Comparison of ENCODE assay signal across 25 cellular contexts in the genomic region with DNA sequence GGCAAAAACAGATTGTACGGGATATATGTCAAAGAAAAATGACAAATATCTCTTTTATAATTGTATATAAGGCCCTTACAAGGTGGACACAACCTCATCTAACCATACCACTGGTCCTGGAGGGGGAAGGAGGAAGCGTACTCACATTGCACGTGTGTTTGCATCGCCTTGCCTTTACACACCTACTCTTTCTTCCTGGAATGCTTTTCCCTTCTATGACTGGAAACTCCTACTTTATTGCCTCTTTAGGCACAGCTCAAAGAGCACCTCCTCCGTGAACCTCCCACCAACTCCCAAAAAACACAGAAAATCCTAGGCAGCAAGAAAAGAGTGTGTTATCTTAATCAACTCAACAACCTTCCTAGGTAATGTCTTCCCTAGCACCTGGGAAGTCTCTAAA.
DNase-seq lines count a peak whose midpoint lies in the region; ATAC-seq and TF ChIP-seq lines count a peak whose summit lies in the region.
"Had no signal": no experiment of that assay in that cellular context is flagged by ENCODE, and none has a peak within 500 bp of the region (broad histone marks: within the 10 kb centered on the region; RNA-seq: fewer than 3 reads in every experiment).

No MANE protein-coding gene starts in this region.

- H3K9me3 ChIP-seq in H9 (ENCODE audit: control insufficient read depth, low read depth, low read length) = no peaks in the 10 kb centered on the region
- no peaks in the 10 kb centered on the region for H3K9me3 ChIP-seq in transverse colon
- H3K9me3 ChIP-seq: A549; BE2C; BLaER1 treated with 17β-estradiol and CSF1 and Interleukin-3, amounts not matched to agents 10 nM and 100 nM had no signal

- no peak overlapping the region for H3K4me3 Mint-ChIP-seq in H9
- H3K4me3 Mint-ChIP-seq in T-helper 2 cell treated with Interferon-gamma antibody and Interleukin-4, amounts not matched to agents 5 μg/mL and 100 μg/mL, for 36 hours = no peak overlapping the region
- H3K4me3 Mint-ChIP-seq: CD14-positive monocyte; CD4-positive, alpha-beta T cell; CD8-positive, alpha-beta memory T cell; HFFc6 had no signal

- TF ChIP-seq POLR2A in transverse colon (IDR thresholded peaks at IDR 0.05) = no peak

- H2AFZ ChIP-seq in H9 (ENCODE audit: low read length) = no peak overlapping the region

- no peak overlapping the region for H2BK15ac ChIP-seq in H9 (ENCODE audit: low read depth, low read length)

- no peak for TF ChIP-seq EP300 in transverse colon (IDR thresholded peaks at IDR 0.05; ENCODE audit: low read depth)

- no peaks in the 10 kb centered on the region for H3K36me3 ChIP-seq in transverse colon
- H3K36me3 ChIP-seq: BE2C had no signal

- H4K91ac ChIP-seq in H9 (ENCODE audit: insufficient read length, low read depth, low read length) = no peak overlapping the region

- no peak overlapping the region for H2BK20ac ChIP-seq in H9 (ENCODE audit: low read depth, low read length, poor library complexity, severe bottlenecking)

- peaks cover 4% of the 10 kb centered on the region; the same call in 1 of the 2 replicates for H3K79me2 ChIP-seq in H9 (ENCODE audit: insufficient read depth, low read length)

- TF ChIP-seq CTCF in H9 (conservative IDR thresholded peaks at IDR 0.05) = no peak
- no peak for TF ChIP-seq CTCF in VCaP (conservative IDR thresholded peaks at IDR 0.05)
- no peak for TF ChIP-seq CTCF in transverse colon (IDR thresholded peaks at IDR 0.05)
- no peak for TF ChIP-seq CTCF in omental fat pad (IDR thresholded peaks at IDR 0.05)

- in situ Hi-C loops in transverse colon (cut with MboI; ENCODE audit: low pct_ligation_motif_present in 1 of 4, low pct_unique_long_range_greater_than_20kb in 1 of 4, low sequenced_read_pairs in 3 of 4) = no loop called here

- H2BK12ac ChIP-seq in H9 (ENCODE audit: insufficient read length, low read depth, low read length) = no peak overlapping the region

- no peak overlapping the region for H3T11ph ChIP-seq in H9 (ENCODE audit: low read length)

- H3K36me3 Mint-ChIP-seq in H9 (ENCODE audit: insufficient read depth in 1 of 3, low read depth in 3 of 3) = peaks cover 3 to 13% (median 8%) of the 10 kb centered on the region in 3 experiments
- no peaks in the 10 kb centered on the region for H3K36me3 Mint-ChIP-seq in T-helper 2 cell treated with Interferon-gamma antibody and Interleukin-4, amounts not matched to agents 5 μg/mL and 100 μg/mL, for 36 hours (ENCODE audit: low read depth)
- H3K36me3 Mint-ChIP-seq: CD14-positive monocyte; CD8-positive, alpha-beta memory T cell had no signal

- H3K56ac ChIP-seq in H9 (ENCODE audit: insufficient read length, low read depth, low read length) = no peak overlapping the region

- no peaks in the 10 kb centered on the region for H3K23me2 ChIP-seq in H9 (ENCODE audit: insufficient read length, low read depth, low read length, poor library complexity, severe bottlenecking)

- H3K79me1 ChIP-seq in H9 (ENCODE audit: insufficient read depth, low read depth, low read length, poor library complexity, severe bottlenecking) = peaks cover 2% of the 10 kb centered on the region

- H3K27me3 Mint-ChIP-seq in H9 (ENCODE audit: low read depth) = peaks cover 1% of the 10 kb centered on the region; the same call in 1 of the 2 replicates
- H3K27me3 Mint-ChIP-seq in T-helper 2 cell treated with Interferon-gamma antibody and Interleukin-4, amounts not matched to agents 5 μg/mL and 100 μg/mL, for 36 hours (ENCODE audit: low read depth) = peaks cover 15% of the 10 kb centered on the region

- H4K5ac ChIP-seq in H9 (ENCODE audit: insufficient read length, low read depth, low read length) = peak overlapping the region; percentile 67

- H3K9ac ChIP-seq in H9 (ENCODE audit: extremely low read depth, insufficient read length, low read length) = no peak overlapping the region
- H3K9ac ChIP-seq: BLaER1 treated with 17β-estradiol and CSF1 and Interleukin-3, amounts not matched to agents 10 nM and 100 nM had no signal

- DNase-seq in H9 (no peak), left colon (peak; percentile 13 to 61), transverse colon (no peak), NCI-H526 (lab: John Stamatoyannopoulos, UW) (no peak), omental fat pad (ENCODE audit: low spot score) (no peak), HCEC 1CT (no peak)
- no peak for DNase-seq in T-helper 2 cell treated with Interferon-gamma antibody and Interleukin-4, amounts not matched to agents 5 μg/mL and 100 μg/mL, for 36 hours (ENCODE audit: low spot score)
- DNase-seq: 8988T; ACHN; AML-193; BE2C; CD4-positive, alpha-beta T cell; CD8-positive, alpha-beta memory T cell; DMS 273 treated with DMSO at 0.1 percent for 48 hours; DMS79; EL; GDM1; GOT3; HFFc6 had no signal

- no peak overlapping the region for H2BK120ac ChIP-seq in H9 (ENCODE audit: low read depth, low read length, poor library complexity, severe bottlenecking)

- H3K23ac ChIP-seq in H9 (ENCODE audit: insufficient read length, low read depth, low read length) = no peak overlapping the region

- peaks cover 3% of the 10 kb centered on the region; the same call in 1 of the 2 replicates for H3K4me1 ChIP-seq in H9 (ENCODE audit: insufficient read depth, low read length)
- H3K4me1 ChIP-seq in transverse colon = peaks cover 0 to 38% (median 18%) of the 10 kb centered on the region in 4 donors
- H3K4me1 ChIP-seq: BE2C; BLaER1 treated with 17β-estradiol and CSF1 and Interleukin-3, amounts not matched to agents 10 nM and 100 nM had no signal

- H3K4ac ChIP-seq in H9 (ENCODE audit: low read depth, low read length) = no peak overlapping the region

- intact Hi-C loops in left colon (cut with DNase I, micrococcal nuclease) = no loop called here
- intact Hi-C loops in transverse colon (cut with DNase I; ENCODE audit: low total_unique reads) = no loop called here

- H2AK5ac ChIP-seq in H9 (ENCODE audit: insufficient read length, low read length) = no peak overlapping the region

- H3K4me1 Mint-ChIP-seq in H9 = peaks cover 22 to 26% of the 10 kb centered on the region in 2 experiments
- H3K4me1 Mint-ChIP-seq in T-helper 2 cell treated with Interferon-gamma antibody and Interleukin-4, amounts not matched to agents 5 μg/mL and 100 μg/mL, for 36 hours (ENCODE audit: low read depth) = no peaks in the 10 kb centered on the region
- H3K4me1 Mint-ChIP-seq: CD14-positive monocyte; CD8-positive, alpha-beta memory T cell had no signal

- H3K27me3 ChIP-seq in H9 (ENCODE audit: insufficient read depth, low read length) (no peaks in the 10 kb centered on the region), transverse colon (no peaks in the 10 kb centered on the region)
- H3K27me3 ChIP-seq: BE2C; BLaER1 treated with 17β-estradiol and CSF1 and Interleukin-3, amounts not matched to agents 10 nM and 100 nM had no signal

- no peak overlapping the region for H3K4me3 ChIP-seq in transverse colon
- H3K4me3 ChIP-seq: A549; BLaER1 treated with 17β-estradiol and CSF1 and Interleukin-3, amounts not matched to agents 10 nM and 100 nM; GM12878 had no signal

- H3K18ac ChIP-seq in H9 (ENCODE audit: insufficient read length, low read depth, low read length) = no peak overlapping the region

- WGBS in H9 (ENCODE audit: extremely low coverage, insufficient read length, low lambda C conversion rate) = no CpG with 5 or more reads among the region's 5 CpGs
- 56 to 57% methylated on average over 1 to 5 of the region's 5 CpGs for WGBS in transverse colon (ENCODE audit: low coverage in 1 of 2), 2 donors

- ATAC-seq in left colon (peak; percentile 89), omental fat pad (ENCODE audit: low FRiP score) (no peak)
- ATAC-seq: A549, GM12878, HCT116 had no signal

- no peaks in the 10 kb centered on the region for H4K20me1 ChIP-seq in H9 (ENCODE audit: control insufficient read depth, insufficient read depth, insufficient read length)
- H4K20me1 ChIP-seq: BLaER1 treated with 17β-estradiol and CSF1 and Interleukin-3, amounts not matched to agents 10 nM and 100 nM had no signal

- no peak overlapping the region for H3K27ac ChIP-seq in H9 (ENCODE audit: insufficient read length, low read depth, low read length)
- 0 out of 2 replicates have a peak overlapping the region, but pooled peaks have one; percentile 18 for H3K27ac ChIP-seq in VCaP
- peak overlapping the region in 3 of 4 donors; percentile 12 to 29 (median 26) for H3K27ac ChIP-seq in transverse colon
- H3K27ac ChIP-seq: A549; BLaER1 treated with 17β-estradiol and CSF1 and Interleukin-3, amounts not matched to agents 10 nM and 100 nM had no signal

- no peak overlapping the region for H4K8ac ChIP-seq in H9 (replicated peaks; ENCODE audit: insufficient read length, low read depth, low read length)

- no peak overlapping the region for H3K27ac Mint-ChIP-seq in H9
- H3K27ac Mint-ChIP-seq in T-helper 2 cell treated with Interferon-gamma antibody and Interleukin-4, amounts not matched to agents 5 μg/mL and 100 μg/mL, for 36 hours = no peak overlapping the region
- H3K27ac Mint-ChIP-seq: CD14-positive monocyte; CD4-positive, alpha-beta T cell; CD8-positive, alpha-beta memory T cell; HFFc6 had no signal

- no peak overlapping the region for H3K4me2 ChIP-seq in H9 (ENCODE audit: insufficient read depth, insufficient read length, low read length)
- H3K4me2 ChIP-seq: A549; BLaER1 treated with 17β-estradiol and CSF1 and Interleukin-3, amounts not matched to agents 10 nM and 100 nM had no signal

- H3K14ac ChIP-seq in H9 (ENCODE audit: insufficient read depth, low read length) = no peak overlapping the region

- H2BK5ac ChIP-seq in H9 (ENCODE audit: insufficient read length, low read length) = peak overlapping the region; percentile 68

- no peaks in the 10 kb centered on the region; a peak in 1 of 5 replicates for H3K9me3 Mint-ChIP-seq in H9
- H3K9me3 Mint-ChIP-seq in T-helper 2 cell treated with Interferon-gamma antibody and Interleukin-4, amounts not matched to agents 5 μg/mL and 100 μg/mL, for 36 hours = no peaks in the 10 kb centered on the region
- H3K9me3 Mint-ChIP-seq: CD14-positive monocyte; CD4-positive, alpha-beta T cell; CD8-positive, alpha-beta memory T cell; HFFc6 had no signal

Comparison
In these comparisons a context has a peak if more than half of its experiments do, and no peak if none do; other contexts are left out.
1. DNase-seq: peak in left colon (2 of 2); none in H9 (single experiment), transverse colon (single experiment), NCI-H526 (0 of 2), omental fat pad (single experiment), T-helper 2 cell treated with Interferon-gamma antibody and Interleukin-4, amounts not matched to agents 5 μg/mL and 100 μg/mL, for 36 hours (single experiment) and HCEC 1CT (single experiment).